ENCODE assay signal across 21 cellular contexts in genomic region chr7:73425356-73425983, GRCh38. TPM values are rescaled to one million over a fixed set of nuclear protein-coding genes. Genes with fewer than 3 reads are reported as not detected.
DNase-seq lines count a peak whose midpoint lies in the region; ATAC-seq, FAIRE-seq and TF ChIP-seq lines count a peak whose summit lies in the region.
"Had no signal": no experiment of that assay in that cellular context is flagged by ENCODE, and none has a peak within 500 bp of the region (broad histone marks: within the 10 kb centered on the region; RNA-seq: fewer than 3 reads in every experiment).

No MANE protein-coding gene starts in this region.

- no peak for ATAC-seq in K562
- ATAC-seq in HG02642 (IDR thresholded peaks at IDR 0.05; ENCODE audit: poor library complexity, unreplicated experiment): no peak
- ATAC-seq in HG03045 (IDR thresholded peaks at IDR 0.05; ENCODE audit: unreplicated experiment): no peak

- H3K9me1 ChIP-seq in K562 (ENCODE audit: control insufficient read depth, insufficient read depth, low read length): no peaks in the 10 kb centered on the region

- H3K4me2 ChIP-seq in K562 (ENCODE audit: insufficient read depth, low read length) (no peak overlapping the region), trophoblast cell (ENCODE audit: low read length) (no peak overlapping the region)

- H4K91ac ChIP-seq in trophoblast cell (ENCODE audit: low read depth, low read length): no peak overlapping the region

- POLR2A ChIA-PET in K562 (lab: Yijun Ruan, JAX): no interaction called here

- no peak overlapping the region for H2AFZ ChIP-seq in K562 (ENCODE audit: low read depth, low read length)
- H2AFZ ChIP-seq in trophoblast cell (ENCODE audit: insufficient read depth, low read length, poor library complexity): no peak overlapping the region

- no peak overlapping the region for H2BK5ac ChIP-seq in trophoblast cell (ENCODE audit: low read depth, low read length, poor library complexity)

- H3K4me3 ChIP-seq in K562 (no peak overlapping the region), trophoblast cell (ENCODE audit: low read depth, low read length) (no peak overlapping the region)

- H3K9me3 Mint-ChIP-seq in IgD-negative memory B cell: peaks cover 0 to 5% (median 0%) of the 10 kb centered on the region in 3 donors
- no peaks in the 10 kb centered on the region for H3K9me3 Mint-ChIP-seq in nephron
- no peaks in the 10 kb centered on the region for H3K9me3 Mint-ChIP-seq in osteocyte (ENCODE audit: unreplicated experiment)
- H3K9me3 Mint-ChIP-seq: CD4-positive, alpha-beta memory T cell had no signal

- H3K9me3 ChIP-seq in K562 (replicated peaks; ENCODE audit: control insufficient read depth, insufficient read depth, low read depth, low read length): no peaks in the 10 kb centered on the region
- H3K9me3 ChIP-seq in trophoblast cell (ENCODE audit: insufficient read depth, low read depth, low read length): no peaks in the 10 kb centered on the region

- H3K27me3 ChIP-seq in K562 (ENCODE audit: control insufficient read depth in 2 of 2, insufficient read depth in 2 of 2, low read length in 2 of 2) (peaks cover 30 to 60% of the 10 kb centered on the region in 2 experiments), trophoblast cell (ENCODE audit: insufficient read depth, low read length) (no peaks in the 10 kb centered on the region)

- FAIRE-seq in K562 (lab: Jason Lieb, UNC): no peak
- FAIRE-seq: GM12891, GM18507, H54 had no signal

- H3K36me3 ChIP-seq in K562 (ENCODE audit: control insufficient read depth, insufficient read depth, low read length) (no peaks in the 10 kb centered on the region), trophoblast cell (ENCODE audit: control insufficient read depth in 1 of 2, insufficient read depth in 2 of 2, low read length in 2 of 2) (no peaks in the 10 kb centered on the region)

- no peak overlapping the region for H3K23ac ChIP-seq in trophoblast cell (ENCODE audit: low read length)

- H2BK12ac ChIP-seq in trophoblast cell (ENCODE audit: low read length): no peak overlapping the region

- H3K4me1 ChIP-seq in K562 (replicated peaks in 1 of 2; ENCODE audit: control insufficient read depth in 2 of 2, insufficient read depth in 2 of 2, low read length in 2 of 2) (peaks cover 0 to 30% of the 10 kb centered on the region in 2 experiments; a peak in 2 of 5 replicates), trophoblast cell (ENCODE audit: control insufficient read depth in 1 of 2, insufficient read depth in 2 of 2, low read length in 2 of 2) (peaks cover 0 to 12% of the 10 kb centered on the region in 2 experiments)

- WGBS in K562 (ENCODE audit: insufficient coverage, low coverage, missing lambda C conversion rate): 15% methylated on average over 9 of the region's 9 CpGs
- WGBS in trophoblast cell (ENCODE audit: extremely low coverage, insufficient coverage, insufficient read length): no CpG with 5 or more reads among the region's 9 CpGs

- DNase-seq in K562 (ENCODE audit: extremely low read depth in 1 of 4, low spot score in 3 of 4) (no peak), osteocyte (ENCODE audit: extremely low spot score, unreplicated experiment) (no peak), trophoblast cell (no peak)
- no peak for DNase-seq in stimulated activated CD4-positive, alpha-beta T cell treated with anti-CD3 and anti-CD28 coated beads, Interleukin-4, amount 100 ng/mL, for 24 hours
- DNase-seq: C1 segment of cervical spinal cord; Calu3; CD4-positive, alpha-beta memory T cell; COR-L47; DMS53; DMS79 treated with DMSO at 0.1 percent for 48 hours; GF-D8; GOT3; HCEC 1CT had no signal

- H2AK5ac ChIP-seq in trophoblast cell (ENCODE audit: low read length): no peak overlapping the region

- H3K79me1 ChIP-seq in trophoblast cell (ENCODE audit: low read length): no peaks in the 10 kb centered on the region

- H3K27ac Mint-ChIP-seq in IgD-negative memory B cell: no peak overlapping the region
- peak overlapping the region; percentile 37 to 54 (median 45) for H3K27ac Mint-ChIP-seq in nephron
- no peak overlapping the region for H3K27ac Mint-ChIP-seq in osteocyte (ENCODE audit: unreplicated experiment)
- H3K27ac Mint-ChIP-seq: CD4-positive, alpha-beta memory T cell had no signal

- no peaks in the 10 kb centered on the region for H3K79me2 ChIP-seq in K562 (ENCODE audit: control insufficient read depth, insufficient read depth, low read length)
- H3K79me2 ChIP-seq in trophoblast cell (ENCODE audit: control insufficient read depth, insufficient read depth, low read length, poor library complexity): no peaks in the 10 kb centered on the region

- no TSS peak for BruUV-seq in K562 (replicated peaks; lab: Mats Ljungman, UMichigan)

- H3K27me3 Mint-ChIP-seq in IgD-negative memory B cell (peaks cover 16% of the 10 kb centered on the region), nephron (ENCODE audit: low read depth) (no peaks in the 10 kb centered on the region), osteocyte (ENCODE audit: unreplicated experiment) (no peaks in the 10 kb centered on the region)

- no peak for TF ChIP-seq EP300 in K562 (IDR thresholded peaks at IDR 0.05; ENCODE audit: low read length)

- no peak for TF ChIP-seq RAD21 in K562 (CRISPR knock-in tag; conservative IDR thresholded peaks at IDR 0.05 in 1 of 2, IDR thresholded peaks at IDR 0.05 in 1 of 2)

- peaks cover 0 to 3% (median 0%) of the 10 kb centered on the region in 3 donors for H3K4me1 Mint-ChIP-seq in IgD-negative memory B cell
- H3K4me1 Mint-ChIP-seq in nephron: no peaks in the 10 kb centered on the region
- H3K4me1 Mint-ChIP-seq in osteocyte (ENCODE audit: unreplicated experiment): peaks cover 15% of the 10 kb centered on the region

- H3K36me3 Mint-ChIP-seq in IgD-negative memory B cell (no peaks in the 10 kb centered on the region), nephron (ENCODE audit: low read depth) (no peaks in the 10 kb centered on the region), osteocyte (ENCODE audit: unreplicated experiment) (no peaks in the 10 kb centered on the region)
- H3K36me3 Mint-ChIP-seq: CD4-positive, alpha-beta memory T cell had no signal

- H3K18ac ChIP-seq in trophoblast cell (ENCODE audit: low read length): no peak overlapping the region

- no peak overlapping the region for H3K4ac ChIP-seq in trophoblast cell (ENCODE audit: low read depth, low read length)

- H4K20me1 ChIP-seq in K562 (replicated peaks; ENCODE audit: control insufficient read depth, insufficient read depth, low read length): no peaks in the 10 kb centered on the region; the same call in 1 of the 2 replicates

- H3K27ac ChIP-seq in K562 (ENCODE audit: extremely low read depth, low read depth, low read length) (no peak overlapping the region), trophoblast cell (ENCODE audit: low read depth, low read length) (no peak overlapping the region)

- TF ChIP-seq POLR2A in K562 (conservative IDR thresholded peaks at IDR 0.05): no peak

- no peak overlapping the region for H3K14ac ChIP-seq in trophoblast cell (ENCODE audit: low read length)

- no peak overlapping the region for H4K12ac ChIP-seq in trophoblast cell (ENCODE audit: low read depth, low read length)

- H3K4me3 Mint-ChIP-seq in IgD-negative memory B cell (peak overlapping the region in 3 of 4 donors; percentile 35 to 51 (median 43)), nephron (peak overlapping the region; percentile 17 to 39 (median 22)), osteocyte (ENCODE audit: unreplicated experiment) (peak overlapping the region; percentile 20)
- H3K4me3 Mint-ChIP-seq: CD4-positive, alpha-beta memory T cell had no signal

- no peak overlapping the region; a peak in 1 of 4 replicates for H3K9ac ChIP-seq in K562 (ENCODE audit: insufficient read depth in 1 of 2, low read depth in 2 of 2, low read length in 2 of 2)
- H3K9ac ChIP-seq in trophoblast cell (ENCODE audit: low read length): no peak overlapping the region

- H4K8ac ChIP-seq in trophoblast cell (ENCODE audit: low read depth, low read length): no peak overlapping the region

- in situ Hi-C loops in K562 (cut with MboI): loop anchor here (25.0 kb wide), 1 partner anchor 1962 kb away; the partner anchor contains the start of gene TRIM73

- TF ChIP-seq CTCF in K562 (IDR thresholded peaks at IDR 0.05 in 2 of 3, conservative IDR thresholded peaks at IDR 0.05 in 1 of 3; ENCODE audit: insufficient read depth in 2 of 3, low read depth in 1 of 3, low read length in 3 of 3): no peak
- TF ChIP-seq CTCF in nephron (IDR thresholded peaks at IDR 0.05; ENCODE audit: unreplicated experiment in 3 of 3): no peak
- TF ChIP-seq CTCF in osteocyte (IDR thresholded peaks at IDR 0.05): no peak

- no peak overlapping the region for H2BK120ac ChIP-seq in trophoblast cell (ENCODE audit: insufficient read depth, low read length, poor library complexity)

- intact Hi-C loops in K562 (cut with micrococcal nuclease): no loop called here

- CTCF ChIA-PET in K562 (lab: Yijun Ruan, JAX; ENCODE audit: low intra/inter-chr PET ratio): no interaction called here

TF ChIP-seq in K562, 482 proteins besides CTCF, POLR2A, EP300 and RAD21:
- TF ChIP-seq SMAD1 (IDR thresholded peaks at IDR 0.05; ENCODE audit: low read depth, low read length, partially characterized antibody) (no peak), ZNF586 (CRISPR knock-in tag; conservative IDR thresholded peaks at IDR 0.05) (no peak), ZNF121 (CRISPR knock-in tag; conservative IDR thresholded peaks at IDR 0.05) (peak; percentile 93), JUN (IDR thresholded peaks at IDR 0.05; ENCODE audit: borderline replicate concordance, low read depth, low read length) (no peak), JUN (CRISPR knock-in tag; IDR thresholded peaks at IDR 0.05; ENCODE audit: borderline replicate concordance) (no peak)

RNA-seq across cellular contexts. Expression of gene FZD9, which starts 8.1 kb away (rescaled TPM):
- polyA plus RNA-seq in IgD-negative memory B cell (not detected), K562 (2011; rRNA removed) (0.27 and 0.32 TPM in 2 replicates), K562 (2014; fragmentation: Illumina TruSeq; extraction: Trizol) (0.07 and 0.33 TPM in 2 replicates), K562 (2014; fragmentation: Nextera tagmentation; extraction: Ambion mirVana) (not detected), K562 (2014; rRNA removed) (0.46 and 0.82 TPM in 2 replicates)
- 0.28 and 2.8 TPM in 2 replicates for total RNA-seq in K562 (2011; cell fraction: chromatin; rRNA removed; ENCODE audit: low replicate concordance)
- total RNA-seq in K562 (2011; cell fraction: nucleolus; rRNA removed): 5.0 and 5.1 TPM in 2 replicates
- total RNA-seq in K562 (2011; cell fraction: nucleoplasm; rRNA removed): 1.1 and 1.6 TPM in 2 replicates
- total RNA-seq in K562 (2014; rRNA removed) (2.1 and 2.7 TPM in 2 replicates), K562 (2014; rRNA removed; fragmentation: Illumina TruSeq; extraction: Trizol) (0.10 and 0.11 TPM in 2 replicates), K562 (2015; rRNA removed; fragmentation: Illumina TruSeq; extraction: Trizol) (0.33 and 0.34 TPM in 2 replicates), K562 (2021) (1.7 TPM in 2 replicates), osteocyte (1.8 and 1.9 TPM in 2 replicates)
- polyA plus RNA-seq in K562 (2011; cell fraction: cytosol; rRNA removed): 0.44 and 2.1 TPM in 2 replicates
- 0.35 and 0.71 TPM in 2 replicates for polyA plus RNA-seq in K562 (2011; cell fraction: nucleus; rRNA removed)
- polyA plus RNA-seq in K562 (2012): 0.32 and 0.55 TPM in 2 replicates
- polyA minus RNA-seq in K562 (2011; rRNA and poly(A)+ RNA removed): 0.15 and 0.21 TPM in 2 replicates
- 0.91 and 0.95 TPM in 2 replicates for polyA minus RNA-seq in K562 (2011; cell fraction: cytosol; rRNA and poly(A)+ RNA removed)
- polyA minus RNA-seq in K562 (2011; cell fraction: nucleus; rRNA and poly(A)+ RNA removed): 2.2 and 2.4 TPM in 2 replicates
- polyA plus RNA-seq in trophoblast cell (2013): 0.07 TPM in 2 replicates
- total RNA-seq: CD4-positive, alpha-beta memory T cell; G401 had no signal
- polyA plus RNA-seq: CD4-positive, alpha-beta memory T cell had no signal

Comparison
In these comparisons a context has a peak if more than half of its experiments do, and no peak if none do; other contexts are left out.
1. H3K27ac Mint-ChIP-seq: peak in nephron (3 of 3); none in IgD-negative memory B cell (0 of 3) and osteocyte (single experiment).
2. Peak in every context shown above with its lines, with median percentiles within 50 percentile points of each other: H3K4me3 Mint-ChIP-seq.